In the genomic region with DNA sequence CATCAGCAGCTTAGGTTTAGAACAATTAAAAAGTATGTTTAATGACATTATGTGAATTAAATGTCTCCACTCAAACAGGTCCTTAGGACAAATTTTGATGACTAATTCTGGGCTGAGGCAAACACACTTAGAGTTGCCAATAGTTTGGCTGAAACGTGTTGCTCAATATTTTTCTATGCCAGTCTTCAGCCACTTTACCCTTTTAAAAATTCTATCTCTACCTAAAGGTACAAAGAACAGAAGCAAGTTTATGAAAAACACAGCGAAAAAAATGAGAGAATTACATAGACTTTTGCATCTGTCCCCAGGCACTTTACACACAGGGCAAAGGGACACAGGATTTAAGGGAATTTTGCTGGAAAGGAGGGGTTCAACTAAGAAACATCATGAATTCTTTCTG, we compare ENCODE assay signal across 15 cellular contexts. TPM values are rescaled to one million over a fixed set of nuclear protein-coding genes. Genes with fewer than 3 reads are reported as not detected.
A peak's percentile ranks its signal among the peaks of the same experiment; 100 is the strongest.
DNase-seq lines count a peak whose midpoint lies in the region; ATAC-seq and TF ChIP-seq lines count a peak whose summit lies in the region.
"Had no signal": no experiment of that assay in that cellular context is flagged by ENCODE, and none has a peak within 500 bp of the region (broad histone marks: within the 10 kb centered on the region; RNA-seq: fewer than 3 reads in every experiment).

No MANE protein-coding gene starts in this region.

- ATAC-seq in naive B cell (ENCODE audit: low read depth in 2 of 2) (no peak), heart left ventricle (no peak), GM21515 (IDR thresholded peaks at IDR 0.05; ENCODE audit: unreplicated experiment) (no peak)

- no peaks in the 10 kb centered on the region for H3K27me3 ChIP-seq in NT2/D1 (ENCODE audit: insufficient read depth, insufficient read length)
- no peaks in the 10 kb centered on the region for H3K27me3 ChIP-seq in heart left ventricle

- peak overlapping the region; percentile 28 for H3K9ac ChIP-seq in NT2/D1 (ENCODE audit: insufficient read length, low read depth)

- H3K4me3 Mint-ChIP-seq in naive B cell = peak overlapping the region in 7 of 8 donors; percentile 5 to 79 (median 39)
- H3K4me3 Mint-ChIP-seq: activated naive CD4-positive, alpha-beta T cell treated with anti-CD3 and anti-CD28 coated beads, Interleukin-2, amount 10 ng/mL, durations not matched to agents 7 days and 5 days; CD4-positive, alpha-beta T cell; central memory CD8-positive, alpha-beta T cell had no signal

- intact Hi-C loops in heart left ventricle (cut with DNase I) = loop anchor here in 4 of 10 donors (5.0 kb wide), 2 partner anchors 73 to 78 kb away; no protein-coding TSS in a partner anchor

- H3K27ac ChIP-seq in heart left ventricle = no peak overlapping the region

- peaks cover 28 to 57% (median 52%) of the 10 kb centered on the region in 3 donors for H3K4me1 Mint-ChIP-seq in naive B cell

- H3K36me3 ChIP-seq in NT2/D1 (ENCODE audit: insufficient read depth, insufficient read length, low read length) = peaks cover 77% of the 10 kb centered on the region
- H3K36me3 ChIP-seq in heart left ventricle = peaks cover 0 to 79% (median 71%) of the 10 kb centered on the region in 9 donors

- H3K4me3 ChIP-seq in NT2/D1 (ENCODE audit: insufficient read length, low read depth) (no peak overlapping the region), heart left ventricle (no peak overlapping the region)

- peak; percentile 33 for DNase-seq in GM03348 (ENCODE audit: low spot score)
- no peak for DNase-seq in NT2/D1 (ENCODE audit: low read depth, low spot score)
- DNase-seq in dermis blood vessel endothelial cell = peak; percentile 24
- no peak for DNase-seq in naive B cell
- DNase-seq in heart left ventricle = no peak
- no peak for DNase-seq in ureter (ENCODE audit: low spot score)
- DNase-seq in iPS-NIHi11 (ENCODE audit: low spot score) = no peak
- DNase-seq: activated naive CD4-positive, alpha-beta T cell treated with anti-CD3 and anti-CD28 coated beads, Interleukin-2, amount 10 ng/mL, durations not matched to agents 7 days and 5 days; CD4-positive, alpha-beta T cell; islet precursor cell; NCI-H1417 treated with DMSO at 0.1 percent for 48 hours; SHP77; stimulated activated CD4-positive, alpha-beta T cell treated with anti-CD3 and anti-CD28 coated beads, Interleukin-2, amount 100 ng/mL, for 24 hours had no signal

- H3K9me3 ChIP-seq in NT2/D1 (ENCODE audit: insufficient read depth, low read length) (no peaks in the 10 kb centered on the region), heart left ventricle (no peaks in the 10 kb centered on the region)

- TF ChIP-seq CTCF in heart left ventricle (IDR thresholded peaks at IDR 0.05) = no peak

- no peaks in the 10 kb centered on the region for H3K27me3 Mint-ChIP-seq in naive B cell
- H3K27me3 Mint-ChIP-seq: activated naive CD4-positive, alpha-beta T cell treated with anti-CD3 and anti-CD28 coated beads, Interleukin-2, amount 10 ng/mL, durations not matched to agents 7 days and 5 days; CD4-positive, alpha-beta T cell; central memory CD8-positive, alpha-beta T cell had no signal

- H3K9me3 Mint-ChIP-seq in naive B cell = no peaks in the 10 kb centered on the region
- H3K9me3 Mint-ChIP-seq: activated naive CD4-positive, alpha-beta T cell treated with anti-CD3 and anti-CD28 coated beads, Interleukin-2, amount 10 ng/mL, durations not matched to agents 7 days and 5 days; CD4-positive, alpha-beta T cell; central memory CD8-positive, alpha-beta T cell had no signal

- peaks cover 8 to 26% of the 10 kb centered on the region in 2 donors for H3K36me3 Mint-ChIP-seq in naive B cell

- WGBS in heart left ventricle, 4 donors = 61 to 80% (median 75%) methylated on average over 2 of the region's 2 CpGs

- TF ChIP-seq POLR2A in heart left ventricle (IDR thresholded peaks at IDR 0.05) = no peak

- H3K4me1 ChIP-seq in NT2/D1 (ENCODE audit: insufficient read depth, insufficient read length) (no peaks in the 10 kb centered on the region), heart left ventricle (peaks cover 0 to 64% (median 17%) of the 10 kb centered on the region in 12 donors)

- H3K27ac Mint-ChIP-seq in naive B cell = peak overlapping the region in 5 of 6 donors; percentile 21 to 63 (median 49)
- H3K27ac Mint-ChIP-seq: activated naive CD4-positive, alpha-beta T cell treated with anti-CD3 and anti-CD28 coated beads, Interleukin-2, amount 10 ng/mL, durations not matched to agents 7 days and 5 days; CD4-positive, alpha-beta T cell had no signal

RNA-seq across cellular contexts. Expression of a gene that starts 4.5 kb away (rescaled TPM):
- total RNA-seq in dermis blood vessel endothelial cell (107 and 137 TPM in 2 replicates), heart left ventricle (100 to 1,000 TPM in 1 of 9 donors, 10 to 100 TPM in 8; 21.5 to 115 (median 34.6) TPM), ureter (488 TPM)
- polyA plus RNA-seq in naive B cell (ENCODE audit: low read depth in 6 of 6) (10 to 100 TPM in 2 of 6 donors, 1 to 10 TPM in 4; 6.7 to 10.6 (median 8.7) TPM), heart left ventricle (10 to 100 TPM; 16.0 to 20.5 TPM)

RNA-seq across cellular contexts. Expression of a gene that starts 15.7 kb away (rescaled TPM):
- 33.2 and 36.3 TPM in 2 replicates for total RNA-seq in dermis blood vessel endothelial cell
- 10 to 100 TPM in 5 of 6 donors, 1 to 10 TPM in 1; 3.6 to 16.8 (median 13.9) TPM for polyA plus RNA-seq in naive B cell (ENCODE audit: low read depth in 6 of 6)
- 10 to 100 TPM; 12.5 to 31.4 (median 20.3) TPM for total RNA-seq in heart left ventricle
- polyA plus RNA-seq in heart left ventricle = 1 to 10 TPM; 4.2 to 6.7 TPM
- 34.4 TPM for total RNA-seq in ureter

Comparison
In these comparisons a context has a peak if more than half of its experiments do, and no peak if none do; other contexts are left out.
1. DNase-seq: peak in GM03348 (single experiment) and dermis blood vessel endothelial cell (single experiment); none in NT2/D1 (single experiment), naive B cell (single experiment), heart left ventricle (0 of 5), ureter (single experiment) and iPS-NIHi11 (single experiment).